Comparison of ENCODE assay signal across 2 cellular contexts in genomic region chr17:30165960-30166359, GRCh38.
TF ChIP-seq lines count a peak whose summit lies in the region.

No MANE protein-coding gene starts in this region.

TF ChIP-seq in SK-N-SH treated with all-trans-retinoic acid at 6 μM for 48 hours, 23 proteins besides CTCF, POLR2A, EP300 and RAD21 (continued from another document):
- TF ChIP-seq TSHZ2 (CRISPR knock-in tag; IDR thresholded peaks at IDR 0.05), result no peak
- no peak for TF ChIP-seq PATZ1 (CRISPR knock-in tag; IDR thresholded peaks at IDR 0.05; ENCODE audit: borderline replicate concordance)
- TF ChIP-seq GLIS3 (CRISPR knock-in tag; IDR thresholded peaks at IDR 0.05), result no peak
- TF ChIP-seq ZNF70 (CRISPR knock-in tag; IDR thresholded peaks at IDR 0.05), result no peak
- no peak for TF ChIP-seq SNAI2 (CRISPR knock-in tag; IDR thresholded peaks at IDR 0.05)
- TF ChIP-seq TCF4 (CRISPR knock-in tag; IDR thresholded peaks at IDR 0.05; ENCODE audit: borderline replicate concordance), result no peak
- no peak for TF ChIP-seq CSDC2 (CRISPR knock-in tag; IDR thresholded peaks at IDR 0.05)
- TF ChIP-seq ZNF8 (CRISPR knock-in tag; IDR thresholded peaks at IDR 0.05), result no peak
- no peak for TF ChIP-seq ESRRG (CRISPR knock-in tag; IDR thresholded peaks at IDR 0.05)
- TF ChIP-seq ZFP3 (CRISPR knock-in tag; IDR thresholded peaks at IDR 0.05), result no peak

TF ChIP-seq in SK-N-SH, 30 proteins besides CTCF, POLR2A, EP300 and RAD21 (continued from another document):
- no peak for TF ChIP-seq USF1 (IDR thresholded peaks at IDR 0.05; ENCODE audit: borderline replicate concordance, low read depth)
- TF ChIP-seq MEF2A (IDR thresholded peaks at IDR 0.05; ENCODE audit: borderline replicate concordance, low read depth), result no peak
- no peak for TF ChIP-seq ZBTB33 (IDR thresholded peaks at IDR 0.05; ENCODE audit: borderline replicate concordance, low read depth)
- TF ChIP-seq NFIC (IDR thresholded peaks at IDR 0.05; ENCODE audit: borderline replicate concordance), result no peak
- TF ChIP-seq ELF1 (IDR thresholded peaks at IDR 0.05), result no peak
- no peak for TF ChIP-seq TEAD4 (IDR thresholded peaks at IDR 0.05; ENCODE audit: borderline replicate concordance, insufficient read depth)
TF ChIP-seq in SK-N-SH: peak in this region for 0.
